ENCODE assay signal across 21 cellular contexts in the genomic region with DNA sequence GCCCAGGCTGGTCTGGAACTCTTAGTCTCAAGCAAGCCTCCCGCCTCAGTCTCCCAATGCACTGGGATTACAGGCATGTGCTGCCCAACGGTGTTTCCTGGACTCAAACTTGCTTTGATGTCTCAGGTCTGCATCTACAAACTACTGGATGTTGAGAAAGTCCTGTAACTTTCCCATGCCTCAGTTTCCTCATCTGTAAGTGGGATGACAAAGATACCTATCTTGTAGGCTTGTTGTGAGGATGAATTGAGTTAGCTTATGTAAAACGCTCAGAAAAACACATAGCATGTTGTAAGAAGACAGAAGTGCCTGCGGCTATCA.
DNase-seq lines count a peak whose midpoint lies in the region; ATAC-seq, FAIRE-seq and TF ChIP-seq lines count a peak whose summit lies in the region.
"Had no signal": no experiment of that assay in that cellular context is flagged by ENCODE, and none has a peak within 500 bp of the region (broad histone marks: within the 10 kb centered on the region; RNA-seq: fewer than 3 reads in every experiment).

No MANE protein-coding gene starts in this region.

- H3K4me2 ChIP-seq in HepG2 (ENCODE audit: low read depth, low read length): peak overlapping the region; percentile 64
- H3K4me2 ChIP-seq: BLaER1, KMS-11 had no signal

- TF ChIP-seq RAD21 in HepG2 (CRISPR knock-in tag; IDR thresholded peaks at IDR 0.05): 0 out of 2 replicates have a peak, but pooled peaks have one; percentile 18

- H3K4me3 ChIP-seq in Panc1 (ENCODE audit: low read depth in 2 of 2, low read length in 2 of 2) (peak overlapping the region; percentile 43 to 61), HepG2 (replicated peaks in 1 of 3; ENCODE audit: insufficient read depth in 1 of 3, low read depth in 2 of 3, low read length in 3 of 3) (peak overlapping the region in 1 of 3 experiments; percentile 8; a peak in 1 of 6 replicates)
- H3K4me3 ChIP-seq: BLaER1 had no signal

- peaks cover 11% of the 10 kb centered on the region for H3K4me1 ChIP-seq in Panc1 (ENCODE audit: control insufficient read depth, insufficient read depth, low read length)
- peaks cover 93% of the 10 kb centered on the region for H3K4me1 ChIP-seq in HepG2 (ENCODE audit: insufficient read depth, low read length)
- H3K4me1 ChIP-seq: BLaER1 had no signal

- no peaks in the 10 kb centered on the region for H3K36me3 Mint-ChIP-seq in type B pancreatic cell
- no peaks in the 10 kb centered on the region for H3K36me3 Mint-ChIP-seq in natural killer cell treated with Interleukin-12 subunit alpha and Interleukin-12 subunit beta and Interleukin-15 and Interleukin-18, amount 100 ng/mL, for 72 hours
- H3K36me3 Mint-ChIP-seq: CD4-positive, CD25-positive, alpha-beta regulatory T cell; T-cell had no signal

- POLR2A ChIA-PET in Panc1 (lab: Charles Lee) (interaction anchor here (0.6 kb wide), 1 partner anchor 64 kb away, joined by 3 read pairs; a partner anchor contains a TSS), HepG2 (lab: Yijun Ruan, JAX) (interaction anchor here (1.3 kb wide), 1 partner anchor 306 kb away, joined by 4 read pairs; no protein-coding TSS in a partner anchor)

- peaks cover 5% of the 10 kb centered on the region for H3K9me3 Mint-ChIP-seq in type B pancreatic cell
- H3K9me3 Mint-ChIP-seq in natural killer cell treated with Interleukin-12 subunit alpha and Interleukin-12 subunit beta and Interleukin-15 and Interleukin-18, amount 100 ng/mL, for 72 hours: no peaks in the 10 kb centered on the region
- H3K9me3 Mint-ChIP-seq: CD4-positive, CD25-positive, alpha-beta regulatory T cell; T-cell had no signal

- H3K27ac Mint-ChIP-seq in type B pancreatic cell: peak overlapping the region; percentile 95
- H3K27ac Mint-ChIP-seq in natural killer cell treated with Interleukin-12 subunit alpha and Interleukin-12 subunit beta and Interleukin-15 and Interleukin-18, amount 100 ng/mL, for 72 hours: no peak overlapping the region
- H3K27ac Mint-ChIP-seq: CD4-positive, CD25-positive, alpha-beta regulatory T cell; T-cell had no signal

- H3K9ac ChIP-seq in HepG2 (ENCODE audit: insufficient read depth, low read depth, low read length): peak overlapping the region; percentile 17
- H3K9ac ChIP-seq: BLaER1, KMS-11 had no signal

- TF ChIP-seq POLR2A in HepG2 (IDR thresholded peaks at IDR 0.05; ENCODE audit: insufficient read depth in 1 of 2, low read depth in 2 of 2, low read length in 2 of 2): no peak

- ATAC-seq in Panc1: no peak
- no peak for ATAC-seq in HepG2
- no peak for ATAC-seq in HG03139 (IDR thresholded peaks at IDR 0.05; ENCODE audit: unreplicated experiment)
- ATAC-seq in natural killer cell treated with Interleukin-12 subunit alpha and Interleukin-12 subunit beta and Interleukin-15 and Interleukin-18, amount 100 ng/mL, for 72 hours: no peak
- ATAC-seq: T-cell had no signal

- H3K79me2 ChIP-seq in HepG2 (ENCODE audit: insufficient read depth, low read length): peaks cover 2% of the 10 kb centered on the region

- CTCF ChIA-PET in Panc1 (lab: Charles Lee): no interaction called here
- CTCF ChIA-PET in HepG2 (lab: Yijun Ruan, JAX; ENCODE audit: low intra/inter-chr PET ratio, low total read pairs): no interaction called here

- WGBS in HepG2 (ENCODE audit: low lambda C conversion rate): 48% methylated on average over 4 of the region's 4 CpGs

- peak overlapping the region; percentile 49 for H3K4me3 Mint-ChIP-seq in type B pancreatic cell
- no peak overlapping the region for H3K4me3 Mint-ChIP-seq in natural killer cell treated with Interleukin-12 subunit alpha and Interleukin-12 subunit beta and Interleukin-15 and Interleukin-18, amount 100 ng/mL, for 72 hours
- H3K4me3 Mint-ChIP-seq: CD4-positive, CD25-positive, alpha-beta regulatory T cell; T-cell had no signal

- H3K27ac ChIP-seq in Panc1 (ENCODE audit: low read length): peak overlapping the region; percentile 64
- H3K27ac ChIP-seq in HepG2 (ENCODE audit: extremely low read length, insufficient read depth, low read length): peak overlapping the region; percentile 75
- H3K27ac ChIP-seq: BLaER1, KMS-11 had no signal

- no peak for TF ChIP-seq CTCF in Panc1 (IDR thresholded peaks at IDR 0.05)
- no peak for TF ChIP-seq CTCF in HepG2 (CRISPR knock-in tag; IDR thresholded peaks at IDR 0.05)
- no peak for TF ChIP-seq CTCF in type B pancreatic cell (conservative IDR thresholded peaks at IDR 0.05)

- no peak for FAIRE-seq in HepG2 (lab: Jason Lieb, UNC)
- FAIRE-seq: G401.6, H1 had no signal

- no peaks in the 10 kb centered on the region for H4K20me1 ChIP-seq in HepG2 (ENCODE audit: insufficient read depth, low read length)
- H4K20me1 ChIP-seq: BLaER1 had no signal

- no peaks in the 10 kb centered on the region for H3K27me3 Mint-ChIP-seq in type B pancreatic cell
- H3K27me3 Mint-ChIP-seq in natural killer cell treated with Interleukin-12 subunit alpha and Interleukin-12 subunit beta and Interleukin-15 and Interleukin-18, amount 100 ng/mL, for 72 hours: no peaks in the 10 kb centered on the region
- H3K27me3 Mint-ChIP-seq: T-cell had no signal

- no peak for TF ChIP-seq EP300 in HepG2 (IDR thresholded peaks at IDR 0.05; ENCODE audit: low read depth in 2 of 2, low read length in 2 of 2)
- no peak for TF ChIP-seq EP300 in HepG2 (CRISPR knock-in tag; IDR thresholded peaks at IDR 0.05; ENCODE audit: borderline replicate concordance)

- H3K36me3 ChIP-seq in Panc1 (ENCODE audit: control insufficient read depth, insufficient read depth, low read length): no peaks in the 10 kb centered on the region
- no peaks in the 10 kb centered on the region for H3K36me3 ChIP-seq in HepG2 (replicated peaks in 1 of 2; ENCODE audit: control insufficient read depth in 1 of 2, insufficient read depth in 2 of 2, low read length in 2 of 2)
- H3K36me3 ChIP-seq: BLaER1 had no signal

- H2AFZ ChIP-seq in HepG2 (ENCODE audit: low read length): no peak overlapping the region

- intact Hi-C loops in Panc1 (cut with micrococcal nuclease; ENCODE audit: unreplicated experiment): no loop called here
- intact Hi-C loops in HepG2 (cut with micrococcal nuclease; ENCODE audit: unreplicated experiment): loop anchor here (2.0 to 5.0 kb wide), 3 partner anchors 42 to 307 kb away; a partner anchor contains a TSS

- BruUV-seq in Panc1 (replicated peaks; lab: Mats Ljungman, UMichigan) (no TSS peak), HepG2 (replicated peaks; lab: Mats Ljungman, UMichigan) (no TSS peak)

- peaks cover 24% of the 10 kb centered on the region for H3K4me1 Mint-ChIP-seq in type B pancreatic cell (ENCODE audit: unreplicated experiment)
- H3K4me1 Mint-ChIP-seq in natural killer cell treated with Interleukin-12 subunit alpha and Interleukin-12 subunit beta and Interleukin-15 and Interleukin-18, amount 100 ng/mL, for 72 hours (ENCODE audit: low read depth in 2 of 2): no peaks in the 10 kb centered on the region

- H3K27me3 ChIP-seq in Panc1 (ENCODE audit: control insufficient read depth, insufficient read depth, low read length) (no peaks in the 10 kb centered on the region), HepG2 (ENCODE audit: control insufficient read depth in 1 of 2, insufficient read depth in 2 of 2, low read length in 2 of 2) (no peaks in the 10 kb centered on the region)
- H3K27me3 ChIP-seq: BLaER1 had no signal

- H3K9me3 ChIP-seq in Panc1 (ENCODE audit: control insufficient read depth, insufficient read depth, low read depth, low read length): no peaks in the 10 kb centered on the region
- no peaks in the 10 kb centered on the region for H3K9me3 ChIP-seq in HepG2 (ENCODE audit: low read length)
- H3K9me3 ChIP-seq: BLaER1 had no signal

- in situ Hi-C loops in Panc1 (cut with HindIII; ENCODE audit: low pct_unique_long_range_greater_than_20kb, low sequenced_read_pairs) (no loop called here), HepG2 (cut with HindIII; ENCODE audit: extremely low pct_ligation_motif_present, low pct_unique_long_range_greater_than_20kb) (loop anchor here (10.0 kb wide), 1 partner anchor 299 kb away; no protein-coding TSS in a partner anchor)

- DNase-seq in NCI-H146 (lab: John Stamatoyannopoulos, UW) (peak; percentile 4), NCI-H146 treated with DMSO at 0.1 percent for 48 hours (lab: John Stamatoyannopoulos, UW; ENCODE audit: unreplicated experiment) (no peak), Panc1 (ENCODE audit: low read depth, low spot score) (no peak), HepG2 (ENCODE audit: low spot score) (no peak), type B pancreatic cell (ENCODE audit: extremely low spot score, unreplicated experiment) (no peak), HUDEP-2 (lab: John Stamatoyannopoulos, UW; ENCODE audit: unreplicated experiment in 76 of 76) (no peak)
- no peak for DNase-seq in natural killer cell treated with Interleukin-12 subunit alpha and Interleukin-12 subunit beta and Interleukin-15 and Interleukin-18, amount 100 ng/mL, for 72 hours (ENCODE audit: low spot score)
- DNase-seq: CD4-positive, CD25-positive, alpha-beta regulatory T cell; NCI-H1048; NCI-H1417; NCI-H187; NCI-H524 treated with DMSO at 0.1 percent for 48 hours; NCI-H774; Right ventricle myocardium superior; RPMI8226; T-cell had no signal

TF ChIP-seq in HepG2, 621 proteins besides CTCF, POLR2A, EP300 and RAD21 (continues in another document):
- TF ChIP-seq XRCC5 (optimal IDR thresholded peaks at IDR 0.05; ENCODE audit: low read length): no peak
- TF ChIP-seq, protein P1, sequence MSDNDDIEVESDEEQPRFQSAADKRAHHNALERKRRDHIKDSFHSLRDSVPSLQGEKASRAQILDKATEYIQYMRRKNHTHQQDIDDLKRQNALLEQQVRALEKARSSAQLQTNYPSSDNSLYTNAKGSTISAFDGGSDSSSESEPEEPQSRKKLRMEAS (IDR thresholded peaks at IDR 0.05): 0 out of 2 replicates have a peak, but pooled peaks have one; percentile 5
- 0 out of 2 replicates have a peak, but pooled peaks have one; percentile 14 for TF ChIP-seq NFIC (IDR thresholded peaks at IDR 0.05; ENCODE audit: low read length)
